In genomic region chr2:26577442-26578433, GRCh38 we compare ENCODE assay signal across 7 cellular contexts.
DNase-seq lines count a peak whose midpoint lies in the region; ATAC-seq and TF ChIP-seq lines count a peak whose summit lies in the region.

No MANE protein-coding gene starts in this region.

- no peaks in the 10 kb centered on the region for H3K9me3 ChIP-seq in T-helper 17 cell (ENCODE audit: control insufficient read depth, low read length, poor library complexity, severe bottlenecking)
- H3K9me3 ChIP-seq in smooth muscle cell (replicated peaks; ENCODE audit: low read depth): no peaks in the 10 kb centered on the region

- peak; percentile 87 for ATAC-seq in T-helper 17 cell
- ATAC-seq in HG02571 (IDR thresholded peaks at IDR 0.05; ENCODE audit: unreplicated experiment): no peak

- H3K4me3 ChIP-seq in GM12865 (ENCODE audit: low read depth, low read length) (no peak overlapping the region), smooth muscle cell (no peak overlapping the region)

- H3F3A ChIP-seq in smooth muscle cell (ENCODE audit: low read depth): no peaks in the 10 kb centered on the region

- WGBS in smooth muscle cell (ENCODE audit: low lambda C conversion rate): 50% methylated on average over 27 of the region's 27 CpGs

- no peaks in the 10 kb centered on the region for H3K79me2 ChIP-seq in smooth muscle cell (ENCODE audit: low read depth)

- H2AFZ ChIP-seq in smooth muscle cell (ENCODE audit: low read depth): no peak overlapping the region

- no peak overlapping the region for H3K27ac Mint-ChIP-seq in T-helper 17 cell

- no peak overlapping the region for H3K4me3 Mint-ChIP-seq in T-helper 17 cell

- H3K27ac ChIP-seq in smooth muscle cell (ENCODE audit: low read depth): no peak overlapping the region

- no peaks in the 10 kb centered on the region for H3K36me3 ChIP-seq in smooth muscle cell (ENCODE audit: low read depth)

- H3K36me3 Mint-ChIP-seq in T-helper 17 cell (ENCODE audit: low read depth): no peaks in the 10 kb centered on the region

- H3K4me1 Mint-ChIP-seq in T-helper 17 cell: peaks cover 4% of the 10 kb centered on the region

- no peak overlapping the region for H3K9ac ChIP-seq in smooth muscle cell (ENCODE audit: low read depth)

- peaks cover 63% of the 10 kb centered on the region for H3K27me3 Mint-ChIP-seq in T-helper 17 cell

- peak; percentile 56 for DNase-seq in GM12865 (ENCODE audit: low read depth)
- peak; percentile 59 for DNase-seq in NCI-H1436 (lab: John Stamatoyannopoulos, UW)
- DNase-seq in T-helper 17 cell: peak; percentile 24 to 51 (median 37)
- peak in 36 of 58 donors; percentile 4 to 77 (median 30) for DNase-seq in anterior cingulate cortex (lab: John Stamatoyannopoulos, UW)
- peak; percentile 4 to 12 for DNase-seq in hippocampal formation (lab: John Stamatoyannopoulos, UW)
- DNase-seq in smooth muscle cell (lab: John Stamatoyannopoulos, UW; ENCODE audit: unreplicated experiment): peak; percentile 29

- peaks cover 8% of the 10 kb centered on the region for H3K27me3 ChIP-seq in smooth muscle cell (ENCODE audit: low read depth)

- no peaks in the 10 kb centered on the region for H3K4me1 ChIP-seq in smooth muscle cell (ENCODE audit: low read depth)

- TF ChIP-seq CTCF in GM12865 (IDR thresholded peaks at IDR 0.05; ENCODE audit: insufficient read depth, low read depth, low read length, missing control alignments) (peak; percentile 95), smooth muscle cell (IDR thresholded peaks at IDR 0.05; ENCODE audit: borderline replicate concordance, insufficient read depth, poor library complexity, severe bottlenecking) (peak; percentile 96)

- no peaks in the 10 kb centered on the region for H4K20me1 ChIP-seq in smooth muscle cell (ENCODE audit: low read depth)

- H3K4me2 ChIP-seq in smooth muscle cell: no peak overlapping the region

Comparison
In these comparisons a context has a peak if more than half of its experiments do, and no peak if none do; other contexts are left out.
1. DNase-seq: peak in every context shown above with its lines; median percentile 59 in NCI-H1436; 56 in GM12865; 37 in T-helper 17 cell; 30 in anterior cingulate cortex; 29 in smooth muscle cell; 8 in hippocampal formation.